Comparison of ENCODE assay signal across 15 cellular contexts in the genomic region with DNA sequence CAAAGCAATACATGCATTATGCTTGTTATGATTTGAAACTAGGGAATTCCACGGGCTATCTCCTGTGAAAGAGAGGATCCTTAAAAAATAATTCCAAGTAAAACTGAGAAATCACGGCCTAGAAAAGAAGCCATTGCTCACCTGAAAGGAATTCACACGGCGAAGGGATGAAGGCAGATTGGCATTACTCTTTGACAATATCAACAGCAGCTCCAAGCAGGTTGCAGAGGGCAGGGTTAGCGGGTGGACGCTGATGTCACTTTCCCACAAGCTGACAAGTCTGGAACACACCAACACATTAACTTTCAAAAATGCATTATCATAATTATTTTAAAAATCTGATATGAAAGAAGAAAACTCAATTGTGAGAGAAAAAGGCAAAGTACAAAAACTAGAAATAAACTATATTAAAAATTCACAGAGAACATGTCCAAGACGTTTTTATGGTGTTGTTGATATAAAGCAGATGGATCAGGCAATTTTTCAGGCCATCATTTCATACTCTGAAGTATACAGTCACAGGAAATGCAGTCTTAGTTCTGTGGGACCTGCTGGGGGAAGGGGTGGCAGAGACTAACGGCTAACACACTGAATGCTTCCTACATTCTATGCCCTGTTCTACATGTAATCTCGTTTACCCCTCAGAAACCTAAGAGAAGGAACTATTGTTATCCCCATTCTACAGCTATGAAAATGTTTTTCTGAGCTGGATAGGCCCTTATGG.
DNase-seq lines count a peak whose midpoint lies in the region; ATAC-seq and TF ChIP-seq lines count a peak whose summit lies in the region.
"Had no signal": no experiment of that assay in that cellular context is flagged by ENCODE, and none has a peak within 500 bp of the region (broad histone marks: within the 10 kb centered on the region; RNA-seq: fewer than 3 reads in every experiment).

No MANE protein-coding gene starts in this region.

- H3K79me2 ChIP-seq in SU-DHL-6 (ENCODE audit: insufficient read depth, low read length) (no peaks in the 10 kb centered on the region), hepatocyte (no peaks in the 10 kb centered on the region)

- H4K20me1 ChIP-seq in SU-DHL-6 (ENCODE audit: low read depth, low read length) (no peaks in the 10 kb centered on the region), hepatocyte (ENCODE audit: insufficient read depth, poor library complexity, severe bottlenecking) (no peaks in the 10 kb centered on the region)

- H3K27me3 ChIP-seq in SU-DHL-6 (ENCODE audit: low read length), result no peaks in the 10 kb centered on the region
- no peaks in the 10 kb centered on the region for H3K27me3 ChIP-seq in hepatocyte
- no peaks in the 10 kb centered on the region for H3K27me3 ChIP-seq in uterus
- no peaks in the 10 kb centered on the region for H3K27me3 ChIP-seq in BE2C
- H3K27me3 ChIP-seq: esophagus squamous epithelium had no signal

- peaks cover 9% of the 10 kb centered on the region for H3K4me1 ChIP-seq in hepatocyte (ENCODE audit: insufficient read depth)
- peaks cover 0 to 4% of the 10 kb centered on the region in 2 donors for H3K4me1 ChIP-seq in uterus
- no peaks in the 10 kb centered on the region for H3K4me1 ChIP-seq in BE2C
- H3K4me1 ChIP-seq: esophagus squamous epithelium had no signal

- peak; percentile 68 for DNase-seq in HCEC 1CT
- DNase-seq in hepatocyte (ENCODE audit: low spot score), result no peak
- no peak for DNase-seq in uterus
- DNase-seq in BE2C, result no peak
- DNase-seq: activated B cell treated with CpG ODN at 0.5 μM for 24 hours; activated naive CD8-positive, alpha-beta T cell treated with anti-CD3 and anti-CD28 coated beads, Interleukin-2, amount 50 U/mL, for 24 hours; caudate nucleus; esophagus squamous epithelium; left colon; NCI-H226; nucleus accumbens; stimulated activated CD4-positive, alpha-beta T cell treated with anti-CD3 and anti-CD28 coated beads, Interleukin-2, amount 100 ng/mL, for 24 hours had no signal

- 0 out of 2 replicates have a peak, but pooled peaks cover 4% of the 10 kb centered on the region for H3F3A ChIP-seq in SU-DHL-6 (ENCODE audit: insufficient read depth)

- H3K4me3 ChIP-seq in SU-DHL-6 (ENCODE audit: insufficient read depth, low read length, poor library complexity, severe bottlenecking) (no peak overlapping the region), hepatocyte (no peak overlapping the region), uterus (no peak overlapping the region), BE2C (ENCODE audit: low read depth, low read length) (no peak overlapping the region)
- H3K4me3 ChIP-seq: esophagus squamous epithelium had no signal

- H3K9me3 ChIP-seq in SU-DHL-6 (ENCODE audit: insufficient read depth, low read length) (no peaks in the 10 kb centered on the region), hepatocyte (ENCODE audit: low read depth) (no peaks in the 10 kb centered on the region), uterus (no peaks in the 10 kb centered on the region), BE2C (no peaks in the 10 kb centered on the region)
- H3K9me3 ChIP-seq: esophagus squamous epithelium had no signal

- WGBS in hepatocyte (ENCODE audit: low lambda C conversion rate, missing lambda C conversion rate), result 61% methylated on average over 9 of the region's 9 CpGs

- no peak for ATAC-seq in GM21528 (IDR thresholded peaks at IDR 0.05; ENCODE audit: low FRiP score, unreplicated experiment)
- ATAC-seq in HG02759 (IDR thresholded peaks at IDR 0.05; ENCODE audit: unreplicated experiment), result no peak
- ATAC-seq: activated naive CD8-positive, alpha-beta T cell treated with anti-CD3 and anti-CD28 coated beads, Interleukin-2, amount 50 U/mL, for 24 hours; left colon had no signal

- TF ChIP-seq POLR2A in uterus (IDR thresholded peaks at IDR 0.05), result no peak

- intact Hi-C loops in uterus (cut with DNase I; ENCODE audit: low total_unique reads), result no loop called here

- TF ChIP-seq CTCF in SU-DHL-6 (IDR thresholded peaks at IDR 0.05; ENCODE audit: insufficient read depth, low read length, poor library complexity, severe bottlenecking), result no peak
- no peak for TF ChIP-seq CTCF in hepatocyte (IDR thresholded peaks at IDR 0.05; ENCODE audit: poor library complexity)
- TF ChIP-seq CTCF in uterus (IDR thresholded peaks at IDR 0.05), result no peak
- no peak for TF ChIP-seq CTCF in BE2C (IDR thresholded peaks at IDR 0.05; ENCODE audit: low read depth, low read length)

- H2AFZ ChIP-seq in SU-DHL-6 (ENCODE audit: low read depth, low read length, severe bottlenecking) (no peak overlapping the region), hepatocyte (no peak overlapping the region)

- H3K27ac ChIP-seq in SU-DHL-6 (ENCODE audit: low read depth, low read length) (peak overlapping the region; percentile 27; the same call in 1 of the 2 replicates), hepatocyte (peak overlapping the region; percentile 67), uterus (peak overlapping the region; percentile 20 to 48)

- H3K4me2 ChIP-seq in SU-DHL-6 (ENCODE audit: low read depth, low read length, poor library complexity, severe bottlenecking) (no peak overlapping the region), hepatocyte (no peak overlapping the region)

- H3K9me2 ChIP-seq in SU-DHL-6 (replicated peaks; ENCODE audit: insufficient read depth, low read length) (no peaks in the 10 kb centered on the region), hepatocyte (replicated peaks; ENCODE audit: insufficient read depth) (no peaks in the 10 kb centered on the region)

- H3K9ac ChIP-seq in SU-DHL-6 (ENCODE audit: low read length), result no peak overlapping the region

- H3K36me3 ChIP-seq in SU-DHL-6 (ENCODE audit: low read length), result no peaks in the 10 kb centered on the region
- H3K36me3 ChIP-seq in hepatocyte (replicated peaks; ENCODE audit: insufficient read depth, low read depth), result no peaks in the 10 kb centered on the region
- H3K36me3 ChIP-seq in uterus, result no peaks in the 10 kb centered on the region
- H3K36me3 ChIP-seq in BE2C, result no peaks in the 10 kb centered on the region; the same call in 1 of the 2 replicates
